Comparison of ENCODE assay signal across 1 cellular context in the genomic region with DNA sequence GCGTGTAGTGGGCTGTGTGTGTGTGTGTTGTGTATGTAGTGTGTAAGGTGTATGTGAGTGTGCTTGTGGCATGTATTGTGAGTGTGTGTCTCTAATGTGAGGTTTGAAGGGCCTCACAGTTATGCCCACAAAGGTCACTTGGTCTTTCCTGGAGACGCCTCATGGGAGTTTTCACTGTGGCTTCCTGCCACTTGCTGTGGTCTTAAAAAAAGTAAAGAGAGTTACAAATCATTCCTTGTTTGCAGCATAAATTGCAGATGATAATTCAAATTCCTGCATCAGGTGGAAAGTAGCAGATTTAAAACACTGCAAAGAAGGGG.
TF ChIP-seq lines count a peak whose summit lies in the region.

No MANE protein-coding gene starts in this region.

TF ChIP-seq in H1, 55 proteins besides CTCF, POLR2A, EP300 and RAD21:
- TF ChIP-seq NRF1 (IDR thresholded peaks at IDR 0.05; ENCODE audit: low read depth, low read length) (no peak), SP1 (IDR thresholded peaks at IDR 0.05; ENCODE audit: low read depth, low read length) (no peak), BCL11A (IDR thresholded peaks at IDR 0.05; ENCODE audit: low read depth in 2 of 2, low read length in 2 of 2) (no peak), BACH1 (IDR thresholded peaks at IDR 0.05; ENCODE audit: low read length) (no peak), SIN3A (conservative IDR thresholded peaks at IDR 0.05 in 1 of 2, IDR thresholded peaks at IDR 0.05 in 1 of 2; ENCODE audit: low read depth in 1 of 2, low read length in 2 of 2) (no peak), CBX8 (IDR thresholded peaks at IDR 0.05; ENCODE audit: borderline replicate concordance, low read depth, low read length) (no peak), CHD2 (IDR thresholded peaks at IDR 0.05; ENCODE audit: low read length) (no peak), SIX5 (IDR thresholded peaks at IDR 0.05; ENCODE audit: low read depth, low read length) (no peak), SRF (IDR thresholded peaks at IDR 0.05; ENCODE audit: low read depth, low read length) (no peak), EZH2 (IDR thresholded peaks at IDR 0.05; ENCODE audit: low read depth, low read length, severe bottlenecking) (no peak), GABPA (IDR thresholded peaks at IDR 0.05; ENCODE audit: borderline replicate concordance, insufficient read depth, low read length) (no peak), SIRT6 (IDR thresholded peaks at IDR 0.05; ENCODE audit: low read length) (no peak), MAX (IDR thresholded peaks at IDR 0.05) (no peak), CREB1 (IDR thresholded peaks at IDR 0.05) (no peak), CBX5 (IDR thresholded peaks at IDR 0.05; ENCODE audit: low read depth, low read length) (no peak), E2F6 (IDR thresholded peaks at IDR 0.05) (no peak), RBBP5 (IDR thresholded peaks at IDR 0.05; ENCODE audit: borderline replicate concordance, low read depth, low read length) (no peak)
- TF ChIP-seq, protein P1, sequence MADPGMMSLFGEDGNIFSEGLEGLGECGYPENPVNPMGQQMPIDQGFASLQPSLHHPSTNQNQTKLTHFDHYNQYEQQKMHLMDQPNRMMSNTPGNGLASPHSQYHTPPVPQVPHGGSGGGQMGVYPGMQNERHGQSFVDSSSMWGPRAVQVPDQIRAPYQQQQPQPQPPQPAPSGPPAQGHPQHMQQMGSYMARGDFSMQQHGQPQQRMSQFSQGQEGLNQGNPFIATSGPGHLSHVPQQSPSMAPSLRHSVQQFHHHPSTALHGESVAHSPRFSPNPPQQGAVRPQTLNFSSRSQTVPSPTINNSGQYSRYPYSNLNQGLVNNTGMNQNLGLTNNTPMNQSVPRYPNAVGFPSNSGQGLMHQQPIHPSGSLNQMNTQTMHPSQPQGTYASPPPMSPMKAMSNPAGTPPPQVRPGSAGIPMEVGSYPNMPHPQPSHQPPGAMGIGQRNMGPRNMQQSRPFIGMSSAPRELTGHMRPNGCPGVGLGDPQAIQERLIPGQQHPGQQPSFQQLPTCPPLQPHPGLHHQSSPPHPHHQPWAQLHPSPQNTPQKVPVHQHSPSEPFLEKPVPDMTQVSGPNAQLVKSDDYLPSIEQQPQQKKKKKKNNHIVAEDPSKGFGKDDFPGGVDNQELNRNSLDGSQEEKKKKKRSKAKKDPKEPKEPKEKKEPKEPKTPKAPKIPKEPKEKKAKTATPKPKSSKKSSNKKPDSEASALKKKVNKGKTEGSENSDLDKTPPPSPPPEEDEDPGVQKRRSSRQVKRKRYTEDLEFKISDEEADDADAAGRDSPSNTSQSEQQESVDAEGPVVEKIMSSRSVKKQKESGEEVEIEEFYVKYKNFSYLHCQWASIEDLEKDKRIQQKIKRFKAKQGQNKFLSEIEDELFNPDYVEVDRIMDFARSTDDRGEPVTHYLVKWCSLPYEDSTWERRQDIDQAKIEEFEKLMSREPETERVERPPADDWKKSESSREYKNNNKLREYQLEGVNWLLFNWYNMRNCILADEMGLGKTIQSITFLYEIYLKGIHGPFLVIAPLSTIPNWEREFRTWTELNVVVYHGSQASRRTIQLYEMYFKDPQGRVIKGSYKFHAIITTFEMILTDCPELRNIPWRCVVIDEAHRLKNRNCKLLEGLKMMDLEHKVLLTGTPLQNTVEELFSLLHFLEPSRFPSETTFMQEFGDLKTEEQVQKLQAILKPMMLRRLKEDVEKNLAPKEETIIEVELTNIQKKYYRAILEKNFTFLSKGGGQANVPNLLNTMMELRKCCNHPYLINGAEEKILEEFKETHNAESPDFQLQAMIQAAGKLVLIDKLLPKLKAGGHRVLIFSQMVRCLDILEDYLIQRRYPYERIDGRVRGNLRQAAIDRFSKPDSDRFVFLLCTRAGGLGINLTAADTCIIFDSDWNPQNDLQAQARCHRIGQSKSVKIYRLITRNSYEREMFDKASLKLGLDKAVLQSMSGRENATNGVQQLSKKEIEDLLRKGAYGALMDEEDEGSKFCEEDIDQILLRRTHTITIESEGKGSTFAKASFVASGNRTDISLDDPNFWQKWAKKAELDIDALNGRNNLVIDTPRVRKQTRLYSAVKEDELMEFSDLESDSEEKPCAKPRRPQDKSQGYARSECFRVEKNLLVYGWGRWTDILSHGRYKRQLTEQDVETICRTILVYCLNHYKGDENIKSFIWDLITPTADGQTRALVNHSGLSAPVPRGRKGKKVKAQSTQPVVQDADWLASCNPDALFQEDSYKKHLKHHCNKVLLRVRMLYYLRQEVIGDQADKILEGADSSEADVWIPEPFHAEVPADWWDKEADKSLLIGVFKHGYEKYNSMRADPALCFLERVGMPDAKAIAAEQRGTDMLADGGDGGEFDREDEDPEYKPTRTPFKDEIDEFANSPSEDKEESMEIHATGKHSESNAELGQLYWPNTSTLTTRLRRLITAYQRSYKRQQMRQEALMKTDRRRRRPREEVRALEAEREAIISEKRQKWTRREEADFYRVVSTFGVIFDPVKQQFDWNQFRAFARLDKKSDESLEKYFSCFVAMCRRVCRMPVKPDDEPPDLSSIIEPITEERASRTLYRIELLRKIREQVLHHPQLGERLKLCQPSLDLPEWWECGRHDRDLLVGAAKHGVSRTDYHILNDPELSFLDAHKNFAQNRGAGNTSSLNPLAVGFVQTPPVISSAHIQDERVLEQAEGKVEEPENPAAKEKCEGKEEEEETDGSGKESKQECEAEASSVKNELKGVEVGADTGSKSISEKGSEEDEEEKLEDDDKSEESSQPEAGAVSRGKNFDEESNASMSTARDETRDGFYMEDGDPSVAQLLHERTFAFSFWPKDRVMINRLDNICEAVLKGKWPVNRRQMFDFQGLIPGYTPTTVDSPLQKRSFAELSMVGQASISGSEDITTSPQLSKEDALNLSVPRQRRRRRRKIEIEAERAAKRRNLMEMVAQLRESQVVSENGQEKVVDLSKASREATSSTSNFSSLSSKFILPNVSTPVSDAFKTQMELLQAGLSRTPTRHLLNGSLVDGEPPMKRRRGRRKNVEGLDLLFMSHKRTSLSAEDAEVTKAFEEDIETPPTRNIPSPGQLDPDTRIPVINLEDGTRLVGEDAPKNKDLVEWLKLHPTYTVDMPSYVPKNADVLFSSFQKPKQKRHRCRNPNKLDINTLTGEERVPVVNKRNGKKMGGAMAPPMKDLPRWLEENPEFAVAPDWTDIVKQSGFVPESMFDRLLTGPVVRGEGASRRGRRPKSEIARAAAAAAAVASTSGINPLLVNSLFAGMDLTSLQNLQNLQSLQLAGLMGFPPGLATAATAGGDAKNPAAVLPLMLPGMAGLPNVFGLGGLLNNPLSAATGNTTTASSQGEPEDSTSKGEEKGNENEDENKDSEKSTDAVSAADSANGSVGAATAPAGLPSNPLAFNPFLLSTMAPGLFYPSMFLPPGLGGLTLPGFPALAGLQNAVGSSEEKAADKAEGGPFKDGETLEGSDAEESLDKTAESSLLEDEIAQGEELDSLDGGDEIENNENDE (IDR thresholded peaks at IDR 0.05; ENCODE audit: insufficient replicate concordance, low read length), result no peak
